In the genomic region with DNA sequence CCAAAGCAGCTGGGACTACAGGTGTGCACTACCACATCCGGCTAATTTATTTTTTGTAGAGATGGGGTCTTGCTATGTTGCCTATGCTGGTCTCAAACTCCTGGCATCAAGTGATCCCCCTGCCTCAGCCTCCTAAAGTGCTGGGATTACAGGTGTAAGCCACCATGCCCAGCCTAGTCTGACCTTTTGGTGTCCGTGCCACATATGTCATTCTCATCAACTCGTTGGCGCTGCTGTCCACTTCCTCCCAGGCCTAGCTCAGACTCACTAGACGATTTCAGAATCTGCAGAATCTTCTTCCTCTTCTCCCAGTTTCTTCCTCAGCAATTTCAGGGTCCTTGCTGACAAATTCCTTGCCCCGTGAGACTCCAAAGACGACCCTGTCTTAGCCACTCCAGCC, we compare ENCODE assay signal across 16 cellular contexts. TPM values are rescaled to one million over a fixed set of nuclear protein-coding genes. Genes with fewer than 3 reads are reported as not detected.
DNase-seq lines count a peak whose midpoint lies in the region; ATAC-seq and TF ChIP-seq lines count a peak whose summit lies in the region.
"Had no signal": no experiment of that assay in that cellular context is flagged by ENCODE, and none has a peak within 500 bp of the region (broad histone marks: within the 10 kb centered on the region; RNA-seq: fewer than 3 reads in every experiment).

No MANE protein-coding gene starts in this region.

- H3K4me1 ChIP-seq in testis, result peaks cover 13% of the 10 kb centered on the region

- no peaks in the 10 kb centered on the region for H3K27me3 ChIP-seq in testis

- H3K27ac Mint-ChIP-seq in activated naive CD8-positive, alpha-beta T cell treated with anti-CD3 and anti-CD28 coated beads, Interleukin-2, amount 10 ng/mL, durations not matched to agents 7 days and 5 days, result no peak overlapping the region
- no peak overlapping the region for H3K27ac Mint-ChIP-seq in activated naive CD8-positive, alpha-beta T cell treated with anti-CD3 and anti-CD28 coated beads, Interleukin-2, amount 50 U/mL, for 24 hours
- no peak overlapping the region for H3K27ac Mint-ChIP-seq in WTC11
- H3K27ac Mint-ChIP-seq: B cell, GM23338 had no signal

- H3K4me3 Mint-ChIP-seq in activated naive CD8-positive, alpha-beta T cell treated with anti-CD3 and anti-CD28 coated beads, Interleukin-2, amount 10 ng/mL, durations not matched to agents 7 days and 5 days, result no peak overlapping the region
- no peak overlapping the region for H3K4me3 Mint-ChIP-seq in activated naive CD8-positive, alpha-beta T cell treated with anti-CD3 and anti-CD28 coated beads, Interleukin-2, amount 50 U/mL, for 24 hours
- no peak overlapping the region for H3K4me3 Mint-ChIP-seq in WTC11
- H3K4me3 Mint-ChIP-seq: B cell; CD4-positive, alpha-beta memory T cell; GM23338 had no signal

- H3K4me3 ChIP-seq in testis, result no peak overlapping the region
- H3K4me3 ChIP-seq: GM23338 had no signal

- no peaks in the 10 kb centered on the region for H3K9me3 ChIP-seq in testis

- H3K4me1 Mint-ChIP-seq in activated naive CD8-positive, alpha-beta T cell treated with anti-CD3 and anti-CD28 coated beads, Interleukin-2, amount 10 ng/mL, durations not matched to agents 7 days and 5 days, result peaks cover 24% of the 10 kb centered on the region
- peaks cover 37% of the 10 kb centered on the region for H3K4me1 Mint-ChIP-seq in activated naive CD8-positive, alpha-beta T cell treated with anti-CD3 and anti-CD28 coated beads, Interleukin-2, amount 50 U/mL, for 24 hours
- peaks cover 12% of the 10 kb centered on the region for H3K4me1 Mint-ChIP-seq in WTC11

- no peaks in the 10 kb centered on the region for H3K27me3 Mint-ChIP-seq in activated naive CD8-positive, alpha-beta T cell treated with anti-CD3 and anti-CD28 coated beads, Interleukin-2, amount 10 ng/mL, durations not matched to agents 7 days and 5 days
- no peaks in the 10 kb centered on the region for H3K27me3 Mint-ChIP-seq in activated naive CD8-positive, alpha-beta T cell treated with anti-CD3 and anti-CD28 coated beads, Interleukin-2, amount 50 U/mL, for 24 hours
- H3K27me3 Mint-ChIP-seq in WTC11 (ENCODE audit: low read depth), result peaks cover 13% of the 10 kb centered on the region
- H3K27me3 Mint-ChIP-seq: B cell; CD4-positive, alpha-beta memory T cell had no signal

- H3K36me3 Mint-ChIP-seq in activated naive CD8-positive, alpha-beta T cell treated with anti-CD3 and anti-CD28 coated beads, Interleukin-2, amount 10 ng/mL, durations not matched to agents 7 days and 5 days, result peaks cover 11% of the 10 kb centered on the region
- peaks cover 4% of the 10 kb centered on the region for H3K36me3 Mint-ChIP-seq in activated naive CD8-positive, alpha-beta T cell treated with anti-CD3 and anti-CD28 coated beads, Interleukin-2, amount 50 U/mL, for 24 hours (ENCODE audit: low read depth)
- H3K36me3 Mint-ChIP-seq in WTC11, result peaks cover 22% of the 10 kb centered on the region

- TF ChIP-seq CTCF in WTC11 (IDR thresholded peaks at IDR 0.05) (no peak), testis (IDR thresholded peaks at IDR 0.05) (no peak)

- intact Hi-C loops in posterior vena cava (cut with DNase I) (no loop called here), testis (cut with DNase I; ENCODE audit: low total_unique reads) (no loop called here)

- POLR2A ChIA-PET in activated naive CD8-positive, alpha-beta T cell treated with anti-CD3 and anti-CD28 coated beads, Interleukin-2, amount 10 ng/mL, durations not matched to agents 7 days and 5 days (lab: Charles Lee), result interaction anchor here (1.0 kb wide), 1 partner anchor 22 kb away, joined by 3 read pairs; no protein-coding TSS in a partner anchor
- POLR2A ChIA-PET in WTC11 (lab: Charles Lee), result no interaction called here

- WGBS in testis, 2 donors, result 89 to 91% methylated on average over 7 of the region's 7 CpGs

- no peaks in the 10 kb centered on the region for H3K9me3 Mint-ChIP-seq in activated naive CD8-positive, alpha-beta T cell treated with anti-CD3 and anti-CD28 coated beads, Interleukin-2, amount 10 ng/mL, durations not matched to agents 7 days and 5 days
- no peaks in the 10 kb centered on the region for H3K9me3 Mint-ChIP-seq in activated naive CD8-positive, alpha-beta T cell treated with anti-CD3 and anti-CD28 coated beads, Interleukin-2, amount 50 U/mL, for 24 hours
- H3K9me3 Mint-ChIP-seq in WTC11, result peaks cover 16% of the 10 kb centered on the region

- peak; percentile 16 for DNase-seq in activated naive CD8-positive, alpha-beta T cell treated with anti-CD3 and anti-CD28 coated beads, Interleukin-2, amount 10 ng/mL, durations not matched to agents 7 days and 5 days
- no peak for DNase-seq in activated naive CD8-positive, alpha-beta T cell treated with anti-CD3 and anti-CD28 coated beads, Interleukin-2, amount 50 U/mL, for 24 hours
- DNase-seq in WTC11 (ENCODE audit: low spot score) (peak; percentile 1), posterior vena cava (ENCODE audit: low spot score) (peak; percentile 59), testis (peak; percentile 12), SIG-M5 (lab: John Stamatoyannopoulos, UW) (no peak)
- DNase-seq: CD4-positive, alpha-beta memory T cell; NCI-H1436 treated with DMSO at 0.1 percent for 48 hours; NCI-H2081 treated with DMSO at 0.1 percent for 48 hours; NCI-H2227 treated with DMSO at 0.1 percent for 48 hours; NCI-H524 treated with DMSO at 0.1 percent for 48 hours; PC-3 had no signal

- TF ChIP-seq POLR2A in testis (IDR thresholded peaks at IDR 0.05), result no peak

- ATAC-seq in activated naive CD8-positive, alpha-beta T cell treated with anti-CD3 and anti-CD28 coated beads, Interleukin-2, amount 10 ng/mL, durations not matched to agents 7 days and 5 days (ENCODE audit: low read depth), result no peak
- ATAC-seq in activated naive CD8-positive, alpha-beta T cell treated with anti-CD3 and anti-CD28 coated beads, Interleukin-2, amount 50 U/mL, for 24 hours, result no peak
- ATAC-seq in WTC11 (no peak), HG02981 (IDR thresholded peaks at IDR 0.05; ENCODE audit: unreplicated experiment) (no peak), GM21381 (IDR thresholded peaks at IDR 0.05; ENCODE audit: unreplicated experiment) (no peak)
- ATAC-seq: GM23338, PC-3 had no signal

- H3K27ac ChIP-seq in testis, result no peak overlapping the region

- CTCF ChIA-PET in WTC11 (lab: Charles Lee), result no interaction called here

- H3K36me3 ChIP-seq in testis (ENCODE audit: low read depth, missing control alignments), result no peaks in the 10 kb centered on the region

TF ChIP-seq in WTC11, 78 proteins besides CTCF, POLR2A, EP300 and RAD21 (continues in another document):
- TF ChIP-seq FOXP4 (CRISPR knock-in tag; IDR thresholded peaks at IDR 0.05), result no peak
- no peak for TF ChIP-seq NFYB (CRISPR knock-in tag; conservative IDR thresholded peaks at IDR 0.05; ENCODE audit: low read depth)
- TF ChIP-seq RORB (CRISPR knock-in tag; IDR thresholded peaks at IDR 0.05), result no peak
- TF ChIP-seq ZNF416 (CRISPR knock-in tag; IDR thresholded peaks at IDR 0.05), result no peak
- TF ChIP-seq ARID4B (CRISPR knock-in tag; IDR thresholded peaks at IDR 0.05; ENCODE audit: borderline replicate concordance), result no peak
- TF ChIP-seq TEAD4 (CRISPR knock-in tag; IDR thresholded peaks at IDR 0.05), result no peak

RNA-seq across cellular contexts. Expression of gene DNMT3A, which starts 39.8 kb away (rescaled TPM):
- total RNA-seq in activated naive CD8-positive, alpha-beta T cell treated with anti-CD3 and anti-CD28 coated beads, Interleukin-2, amount 10 ng/mL, durations not matched to agents 7 days and 5 days, result 10 to 100 TPM; 76.7 to 84.7 TPM
- total RNA-seq in WTC11 (2021) (154 to 162 TPM (median 154 TPM) in 3 replicates), posterior vena cava (10 to 100 TPM; 25.9 to 26.3 TPM), testis (10 to 100 TPM; 36.3 TPM)
- polyA plus RNA-seq in testis (ENCODE audit: insufficient read depth, low read depth, low replicate concordance), result 15.5 TPM

Comparison
In these comparisons a context has a peak if more than half of its experiments do, and no peak if none do; other contexts are left out.
1. DNase-seq: peak in activated naive CD8-positive, alpha-beta T cell treated with anti-CD3 and anti-CD28 coated beads, Interleukin-2, amount 10 ng/mL, durations not matched to agents 7 days and 5 days (single experiment), WTC11 (single experiment), posterior vena cava (single experiment) and testis (single experiment); none in activated naive CD8-positive, alpha-beta T cell treated with anti-CD3 and anti-CD28 coated beads, Interleukin-2, amount 50 U/mL, for 24 hours (single experiment) and SIG-M5 (single experiment).